ENCODE assay signal across 8 cellular contexts in the genomic region with DNA sequence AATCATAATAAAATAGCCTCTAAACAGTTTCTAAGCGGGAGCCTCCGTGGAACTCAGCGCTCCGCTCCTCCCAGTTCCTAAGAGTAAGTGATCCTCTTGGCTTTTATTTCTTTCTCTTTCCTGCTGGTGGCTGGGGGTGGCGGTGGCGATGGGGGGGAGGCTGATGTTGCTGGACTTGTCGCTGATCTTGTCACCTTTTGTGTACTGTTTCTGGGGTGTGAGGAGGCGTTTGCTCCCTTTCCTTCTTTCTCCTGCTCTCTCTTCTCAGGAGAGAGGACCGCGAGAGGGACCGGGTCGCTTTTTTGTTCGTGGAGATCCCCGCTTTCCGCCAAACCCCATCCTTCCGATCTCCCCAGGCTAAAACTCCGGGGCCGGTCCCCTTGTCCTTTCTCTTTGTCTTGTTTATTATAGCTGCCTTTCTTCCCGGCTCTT. TPM values are rescaled to one million over a fixed set of nuclear protein-coding genes. Genes with fewer than 3 reads are reported as not detected.
DNase-seq lines count a peak whose midpoint lies in the region; ATAC-seq and TF ChIP-seq lines count a peak whose summit lies in the region.

No MANE protein-coding gene starts in this region.

- H3K4me1 Mint-ChIP-seq in CD8-positive, alpha-beta memory T cell: peaks cover 25 to 46% (median 43%) of the 10 kb centered on the region in 3 donors

- CTCF ChIA-PET in CD8-positive, alpha-beta memory T cell (lab: Charles Lee): interaction anchor here (0.6 to 1.2 kb wide), 2 partner anchors 15 to 273 kb away, joined by 3 read pairs; no protein-coding TSS in a partner anchor

- in situ Hi-C loops in brain microvascular endothelial cell (cut with HindIII; ENCODE audit: low pct_ligation_motif_present, low sequenced_read_pairs): no loop called here

- no peaks in the 10 kb centered on the region for H3K9me2 ChIP-seq in Karpas-422 (replicated peaks; ENCODE audit: insufficient read depth, low read length)

- ATAC-seq in left lung: peak; percentile 42
- ATAC-seq in HG03135 (IDR thresholded peaks at IDR 0.05; ENCODE audit: unreplicated experiment): no peak

- H3K27me3 ChIP-seq in CD8-positive, alpha-beta memory T cell (ENCODE audit: insufficient read depth, low read length, poor library complexity, severe bottlenecking): peaks cover 50% of the 10 kb centered on the region
- H3K27me3 ChIP-seq in Karpas-422 (ENCODE audit: low read length): no peaks in the 10 kb centered on the region
- H3K27me3 ChIP-seq in brain microvascular endothelial cell (replicated peaks): peaks cover 48% of the 10 kb centered on the region
- H3K27me3 ChIP-seq in left lung: peaks cover 54 to 97% of the 10 kb centered on the region in 2 donors
- H3K27me3 ChIP-seq in thymus (ENCODE audit: control insufficient read depth, insufficient read depth): peaks cover 64% of the 10 kb centered on the region

- TF ChIP-seq CTCF in brain microvascular endothelial cell (IDR thresholded peaks at IDR 0.05; ENCODE audit: low read depth, low read length, missing control alignments) (no peak), left lung (IDR thresholded peaks at IDR 0.05) (no peak)

- no peaks in the 10 kb centered on the region for H3K79me2 ChIP-seq in Karpas-422 (ENCODE audit: low read length)

- peaks cover 14% of the 10 kb centered on the region for H3K4me1 ChIP-seq in CD8-positive, alpha-beta memory T cell (ENCODE audit: insufficient read depth, low read length)
- H3K4me1 ChIP-seq in Karpas-422 (ENCODE audit: low read length) (peaks cover 24% of the 10 kb centered on the region), left lung (peaks cover 8 to 14% of the 10 kb centered on the region in 2 donors), thymus (ENCODE audit: control insufficient read depth, insufficient read depth, low read length) (no peaks in the 10 kb centered on the region)

- no peak overlapping the region for H3K27ac ChIP-seq in CD8-positive, alpha-beta memory T cell (ENCODE audit: low read depth, low read length)
- H3K27ac ChIP-seq in Karpas-422 (ENCODE audit: low read length): no peak overlapping the region; the same call in 1 of the 2 replicates
- no peak overlapping the region for H3K27ac ChIP-seq in brain microvascular endothelial cell
- H3K27ac ChIP-seq in left lung: no peak overlapping the region
- H3K27ac ChIP-seq in thymus (ENCODE audit: low read depth): no peak overlapping the region

- peaks cover 0 to 1% (median 0%) of the 10 kb centered on the region in 3 donors for H3K36me3 Mint-ChIP-seq in CD8-positive, alpha-beta memory T cell

- WGBS in thymus: 4% methylated on average over 19 of the region's 19 CpGs

- H3K4me2 ChIP-seq in Karpas-422 (ENCODE audit: low read depth, low read length, poor library complexity, severe bottlenecking): peak overlapping the region; percentile 96

- no peaks in the 10 kb centered on the region for H3K36me3 ChIP-seq in CD8-positive, alpha-beta memory T cell (ENCODE audit: insufficient read depth, low read length)
- H3K36me3 ChIP-seq in Karpas-422 (ENCODE audit: insufficient read depth, low read length) (no peaks in the 10 kb centered on the region), brain microvascular endothelial cell (replicated peaks) (no peaks in the 10 kb centered on the region), left lung (no peaks in the 10 kb centered on the region), thymus (ENCODE audit: control insufficient read depth, insufficient read depth) (no peaks in the 10 kb centered on the region)

- intact Hi-C loops in left lung (cut with DNase I): no loop called here

- DNase-seq in CD8-positive, alpha-beta memory T cell: no peak
- DNase-seq in Karpas-422 (no peak), brain microvascular endothelial cell (no peak), left lung (no peak)
- DNase-seq in activated effector memory CD4-positive, alpha-beta T cell treated with Interleukin-2 at 50 U/mL for 16 hours: no peak
- DNase-seq in stimulated activated CD4-positive, alpha-beta T cell treated with anti-CD3 and anti-CD28 coated beads, Interleukin-4, amount 100 ng/mL, for 4 hours: no peak

- H3K9ac ChIP-seq in Karpas-422 (ENCODE audit: low read length): peak overlapping the region; percentile 72

- peak overlapping the region; percentile 44 for H2AFZ ChIP-seq in Karpas-422 (ENCODE audit: low read length)

- H3K27me3 Mint-ChIP-seq in CD8-positive, alpha-beta memory T cell: peaks cover 68 to 91% of the 10 kb centered on the region in 2 donors

- H3K9me3 Mint-ChIP-seq in CD8-positive, alpha-beta memory T cell: peaks cover 0 to 25% (median 13%) of the 10 kb centered on the region in 5 donors

- H3K4me3 Mint-ChIP-seq in CD8-positive, alpha-beta memory T cell: peak overlapping the region; percentile 49 to 77 (median 74)

- no peak overlapping the region for H3K27ac Mint-ChIP-seq in CD8-positive, alpha-beta memory T cell

- POLR2A ChIA-PET in CD8-positive, alpha-beta memory T cell (lab: Charles Lee): no interaction called here

- H3K4me3 ChIP-seq in CD8-positive, alpha-beta memory T cell (ENCODE audit: low read length): peak overlapping the region; percentile 52
- H3K4me3 ChIP-seq in Karpas-422 (ENCODE audit: low read length) (peak overlapping the region; percentile 74), brain microvascular endothelial cell (ENCODE audit: low read depth, low read length) (peak overlapping the region; percentile 61), left lung (peak overlapping the region; percentile 29 to 46), thymus (ENCODE audit: low read length) (peak overlapping the region; percentile 51)

- no peaks in the 10 kb centered on the region for H3K9me3 ChIP-seq in CD8-positive, alpha-beta memory T cell (ENCODE audit: low read length)
- H3K9me3 ChIP-seq in Karpas-422 (ENCODE audit: low read length) (no peaks in the 10 kb centered on the region), left lung (no peaks in the 10 kb centered on the region), thymus (ENCODE audit: control insufficient read depth) (peaks cover 2% of the 10 kb centered on the region)

- no peaks in the 10 kb centered on the region for H4K20me1 ChIP-seq in Karpas-422 (ENCODE audit: insufficient read depth, low read depth, low read length)

RNA-seq across cellular contexts. Expression of gene PROX1, which starts 0.9 kb away (rescaled TPM):
- total RNA-seq in CD8-positive, alpha-beta memory T cell: not detected
- polyA plus RNA-seq in CD8-positive, alpha-beta memory T cell: not detected
- 0.25 and 0.41 TPM in 2 replicates for total RNA-seq in Karpas-422 (2014; rRNA removed; shearing (Covaris generic); ENCODE audit: low replicate concordance)
- 10 to 100 TPM in 1 of 2 donors, 1 to 10 TPM in 1; 6.2 to 15.3 TPM for total RNA-seq in left lung
- polyA plus RNA-seq in thymus: 0.27 TPM
